In genomic region chr12:69484428-69484827, GRCh38 we compare ENCODE assay signal across 1 cellular context.
TF ChIP-seq lines count a peak whose summit lies in the region.

No MANE protein-coding gene starts in this region.

TF ChIP-seq in HepG2, 621 proteins besides CTCF, POLR2A, EP300 and RAD21:
- TF ChIP-seq ETV5 (CRISPR knock-in tag; IDR thresholded peaks at IDR 0.05; ENCODE audit: borderline replicate concordance) (peak; percentile 32; the same call in 1 of the 2 replicates), STAG1 (CRISPR knock-in tag; IDR thresholded peaks at IDR 0.05) (peak; percentile 55), RERE (CRISPR knock-in tag; IDR thresholded peaks at IDR 0.05; ENCODE audit: low read depth) (no peak)
